Comparison of ENCODE assay signal across 12 cellular contexts in genomic region chr3:177180506-177180905, GRCh38.
"Had no signal": no experiment of that assay in that cellular context is flagged by ENCODE, and none has a peak within 500 bp of the region (broad histone marks: within the 10 kb centered on the region; RNA-seq: fewer than 3 reads in every experiment).

No MANE protein-coding gene starts in this region.

- H3K4me3 Mint-ChIP-seq: activated CD8-positive, alpha-beta T cell treated with anti-CD3 and anti-CD28 coated beads for 36 hours; activated T-helper 1 cell treated with anti-CD3 and anti-CD28 coated beads, Interleukin-12 subunit alpha, Interleukin-12 subunit beta, Interleukin-2, Interleukin-4 antibody, amounts not matched to agents 30 ng/mL and 10 ng/mL and 1 ng/mL, durations not matched to agents 14 hours and 24 hours and 36 hours; nephron progenitor cell; stimulated activated naive CD8-positive, alpha-beta T cell treated with anti-CD3 and anti-CD28 coated beads, Interleukin-15, Interleukin-2, amounts not matched to agents 100 ng/mL and 50 ng/mL, for 24 hours had no signal

- H3K27ac ChIP-seq: prostate gland, testis had no signal

- DNase-seq: activated CD8-positive, alpha-beta memory T cell treated with anti-CD3 and anti-CD28 coated beads, Interleukin-2, amount 50 U/mL, for 4 hours; activated CD8-positive, alpha-beta T cell treated with anti-CD3 and anti-CD28 coated beads for 36 hours; anterior cingulate cortex; foreskin keratinocyte; nephron progenitor cell; T-helper 9 cell; testis had no signal

- H3K27me3 Mint-ChIP-seq: activated CD8-positive, alpha-beta T cell treated with anti-CD3 and anti-CD28 coated beads for 36 hours; stimulated activated naive CD8-positive, alpha-beta T cell treated with anti-CD3 and anti-CD28 coated beads, Interleukin-15, Interleukin-2, amounts not matched to agents 100 ng/mL and 50 ng/mL, for 24 hours had no signal

- H3K27ac Mint-ChIP-seq: activated T-helper 1 cell treated with anti-CD3 and anti-CD28 coated beads, Interleukin-12 subunit alpha, Interleukin-12 subunit beta, Interleukin-2, Interleukin-4 antibody, amounts not matched to agents 30 ng/mL and 10 ng/mL and 1 ng/mL, durations not matched to agents 14 hours and 24 hours and 36 hours; stimulated activated naive CD8-positive, alpha-beta T cell treated with anti-CD3 and anti-CD28 coated beads, Interleukin-15, Interleukin-2, amounts not matched to agents 100 ng/mL and 50 ng/mL, for 24 hours had no signal

- ATAC-seq: activated CD8-positive, alpha-beta T cell treated with anti-CD3 and anti-CD28 coated beads for 36 hours; activated naive CD4-positive, alpha-beta T cell treated with anti-CD3 and anti-CD28 coated beads, Interleukin-2, amount 50 U/mL, for 72 hours; foreskin keratinocyte; sciatic nerve had no signal

- H3K9me3 Mint-ChIP-seq: activated T-helper 1 cell treated with anti-CD3 and anti-CD28 coated beads, Interleukin-12 subunit alpha, Interleukin-12 subunit beta, Interleukin-2, Interleukin-4 antibody, amounts not matched to agents 30 ng/mL and 10 ng/mL and 1 ng/mL, durations not matched to agents 14 hours and 24 hours and 36 hours; stimulated activated naive CD8-positive, alpha-beta T cell treated with anti-CD3 and anti-CD28 coated beads, Interleukin-15, Interleukin-2, amounts not matched to agents 100 ng/mL and 50 ng/mL, for 24 hours had no signal
